Comparison of ENCODE assay signal across 29 cellular contexts in the genomic region with DNA sequence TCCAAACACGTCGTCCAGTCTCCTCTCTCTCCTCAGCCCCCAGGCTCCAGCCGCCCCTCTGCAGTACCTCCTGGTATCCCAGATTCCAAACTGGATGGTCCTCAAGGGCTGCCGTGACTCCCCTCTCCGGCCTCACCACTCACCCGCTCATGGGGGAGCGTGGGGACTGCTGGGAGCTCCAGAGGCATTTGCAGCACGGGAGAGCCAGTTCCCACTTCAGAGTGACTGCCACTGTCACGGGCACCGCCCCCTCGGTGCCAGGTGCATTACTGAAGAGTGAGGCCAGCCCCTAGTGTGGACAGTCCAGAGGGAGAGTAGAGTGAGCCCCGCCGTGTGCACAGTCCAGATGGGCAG.
"Had no signal": no experiment of that assay in that cellular context is flagged by ENCODE, and none has a peak within 500 bp of the region (broad histone marks: within the 10 kb centered on the region; RNA-seq: fewer than 3 reads in every experiment).

No MANE protein-coding gene starts in this region.

- H3K36me3 ChIP-seq: ascending aorta, cardiac muscle cell, heart left ventricle, lower lobe of right lung, spleen, transverse colon had no signal

- ATAC-seq: effector memory CD8-positive, alpha-beta T cell; heart left ventricle; left colon; lower lobe of right lung; right cardiac atrium had no signal

- H3K4me1 ChIP-seq: ascending aorta, parathyroid adenoma, testis had no signal

- H3K27ac ChIP-seq: ascending aorta, cardiac muscle cell, heart left ventricle, lower lobe of right lung, parathyroid adenoma, spleen, testis, transverse colon had no signal

- H3K27ac Mint-ChIP-seq: activated CD4-positive, alpha-beta memory T cell treated with anti-CD3 and anti-CD28 coated beads for 36 hours; activated naive CD4-positive, alpha-beta T cell treated with anti-CD3 and anti-CD28 coated beads, Interleukin-2, amount 10 ng/mL, durations not matched to agents 7 days and 5 days; activated naive CD8-positive, alpha-beta T cell treated with anti-CD3 and anti-CD28 coated beads, Interleukin-2, amount 10 ng/mL, durations not matched to agents 7 days and 5 days; T-helper 2 cell treated with Interferon-gamma antibody and Interleukin-4, amounts not matched to agents 5 μg/mL and 100 μg/mL, for 36 hours had no signal

- H3K4me3 ChIP-seq: ascending aorta, cardiac muscle cell, heart left ventricle, lower lobe of right lung, spleen, testis, transverse colon had no signal

- H2AFZ ChIP-seq: parathyroid adenoma had no signal

- H3K4me3 Mint-ChIP-seq: activated CD4-positive, alpha-beta memory T cell treated with anti-CD3 and anti-CD28 coated beads for 36 hours; activated naive CD4-positive, alpha-beta T cell treated with anti-CD3 and anti-CD28 coated beads, Interleukin-2, amount 10 ng/mL, durations not matched to agents 7 days and 5 days; activated naive CD8-positive, alpha-beta T cell treated with anti-CD3 and anti-CD28 coated beads, Interleukin-2, amount 10 ng/mL, durations not matched to agents 7 days and 5 days; activated T-cell treated with anti-CD3 and anti-CD28 coated beads, Interleukin-2, amount 50 U/mL, for 24 hours; brain; effector memory CD8-positive, alpha-beta T cell; immature natural killer cell; T-helper 2 cell treated with Interferon-gamma antibody and Interleukin-4, amounts not matched to agents 5 μg/mL and 100 μg/mL, for 36 hours had no signal

- H3K79me2 ChIP-seq: parathyroid adenoma had no signal

- H3K4me1 Mint-ChIP-seq: activated naive CD4-positive, alpha-beta T cell treated with anti-CD3 and anti-CD28 coated beads, Interleukin-2, amount 10 ng/mL, durations not matched to agents 7 days and 5 days had no signal

- H3K9me3 ChIP-seq: ascending aorta, heart left ventricle, lower lobe of right lung, testis, transverse colon had no signal

- H3K36me3 Mint-ChIP-seq: activated CD4-positive, alpha-beta memory T cell treated with anti-CD3 and anti-CD28 coated beads for 36 hours; brain had no signal

- H3K27me3 Mint-ChIP-seq: activated CD4-positive, alpha-beta memory T cell treated with anti-CD3 and anti-CD28 coated beads for 36 hours; activated naive CD4-positive, alpha-beta T cell treated with anti-CD3 and anti-CD28 coated beads, Interleukin-2, amount 10 ng/mL, durations not matched to agents 7 days and 5 days; activated T-cell treated with anti-CD3 and anti-CD28 coated beads, Interleukin-2, amount 50 U/mL, for 24 hours had no signal

- DNase-seq: activated CD4-positive, alpha-beta memory T cell treated with anti-CD3 and anti-CD28 coated beads for 36 hours; activated CD4-positive, alpha-beta T cell treated with anti-CD3 and anti-CD28 coated beads for 4 hours; activated CD8-positive, alpha-beta memory T cell treated with anti-CD3 and anti-CD28 coated beads, Interleukin-2, amount 50 U/mL, for 48 hours; activated gamma-delta T cell; activated naive CD4-positive, alpha-beta T cell treated with anti-CD3 and anti-CD28 coated beads, Interleukin-2, amount 10 ng/mL, durations not matched to agents 7 days and 5 days; activated naive CD8-positive, alpha-beta T cell treated with anti-CD3 and anti-CD28 coated beads, Interleukin-2, amount 10 ng/mL, durations not matched to agents 7 days and 5 days; activated T-cell treated with anti-CD3 and anti-CD28 coated beads, Interleukin-2, amount 50 U/mL, for 24 hours; cortex of kidney; effector memory CD8-positive, alpha-beta T cell; foreskin fibroblast; heart left ventricle; hypothalamus; immature natural killer cell; kidney; left colon; lower lobe of right lung; mesenchymal stem cell; occipital lobe; right cardiac atrium; spleen; stimulated activated naive CD4-positive, alpha-beta T cell; T-helper 1 cell; testis; transverse colon had no signal

- H3K27me3 ChIP-seq: ascending aorta, cardiac muscle cell, testis, transverse colon had no signal

- H3K9ac ChIP-seq: parathyroid adenoma had no signal
